7 cellular contexts compared by ENCODE assay signal in the genomic region with DNA sequence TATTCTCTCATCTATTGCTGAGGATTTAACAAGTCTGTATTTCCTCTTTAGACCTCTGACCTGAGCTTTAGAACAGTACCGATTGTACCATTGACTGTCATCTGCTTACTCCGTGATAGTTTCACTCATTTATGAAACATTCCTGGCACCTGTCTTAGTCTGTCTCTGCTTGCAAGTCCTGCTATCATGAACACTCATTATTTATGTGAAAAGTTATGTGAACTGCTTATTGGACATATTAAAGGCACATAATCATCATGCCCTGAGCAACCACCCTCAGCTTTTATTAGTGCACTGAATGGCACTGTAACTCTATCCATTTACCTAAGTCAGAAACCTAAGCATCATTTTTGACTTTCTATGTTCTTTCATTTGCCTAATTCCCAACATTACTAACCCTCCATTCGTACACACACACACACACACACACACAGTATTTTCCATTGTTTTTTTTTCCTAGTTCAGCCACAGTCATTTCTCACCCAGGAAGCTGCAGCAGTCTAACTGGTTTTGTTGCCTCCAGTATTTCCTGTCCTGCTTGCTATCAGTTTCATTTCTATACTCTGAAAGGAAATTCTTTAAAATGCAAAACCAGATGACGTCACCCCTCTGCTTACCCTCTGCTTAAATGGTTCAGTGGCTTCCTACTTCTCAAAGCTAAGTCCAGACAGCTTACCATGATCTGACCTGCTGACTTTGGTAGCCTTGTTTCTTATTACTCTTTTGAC.
DNase-seq lines count a peak whose midpoint lies in the region; ATAC-seq, FAIRE-seq and TF ChIP-seq lines count a peak whose summit lies in the region.

No MANE protein-coding gene starts in this region.

- ATAC-seq in GM18511 (IDR thresholded peaks at IDR 0.05; ENCODE audit: unreplicated experiment) (peak; percentile 99), HG02678 (IDR thresholded peaks at IDR 0.05; ENCODE audit: unreplicated experiment) (peak; percentile 97)

- H3K4me1 ChIP-seq in fibroblast of lung (ENCODE audit: control insufficient read depth, extremely low read depth, insufficient read depth, low read length) (peaks cover 8% of the 10 kb centered on the region), prostate gland (replicated peaks) (no peaks in the 10 kb centered on the region)

- WGBS in prostate gland, result 29% methylated on average over 4 of the region's 4 CpGs

- H3K36me3 ChIP-seq in fibroblast of lung (ENCODE audit: control insufficient read depth, insufficient read depth, low read length) (no peaks in the 10 kb centered on the region), prostate gland (no peaks in the 10 kb centered on the region)

- no peaks in the 10 kb centered on the region for H3K27me3 ChIP-seq in fibroblast of lung (ENCODE audit: control insufficient read depth, insufficient read depth, low read length)
- H3K27me3 ChIP-seq in prostate gland (replicated peaks; ENCODE audit: insufficient read depth), result no peaks in the 10 kb centered on the region

- no peak for TF ChIP-seq CTCF in fibroblast of lung (conservative IDR thresholded peaks at IDR 0.05 in 1 of 2, IDR thresholded peaks at IDR 0.05 in 1 of 2; ENCODE audit: low read depth in 1 of 2, low read length in 2 of 2)
- TF ChIP-seq CTCF in prostate gland (IDR thresholded peaks at IDR 0.05), result no peak
- no peak for TF ChIP-seq CTCF in D721Med (IDR thresholded peaks at IDR 0.05; ENCODE audit: insufficient read depth, missing control alignments)

- intact Hi-C loops in prostate gland (cut with DNase I), result no loop called here

- H3K27ac ChIP-seq in fibroblast of lung (ENCODE audit: insufficient read depth, low read length) (no peak overlapping the region), prostate gland (peak overlapping the region; percentile 67 to 73)

- no peak overlapping the region for H3K9ac ChIP-seq in fibroblast of lung (ENCODE audit: insufficient read depth, low read length)

- TF ChIP-seq POLR2A in prostate gland (IDR thresholded peaks at IDR 0.05), result no peak

- peak overlapping the region; percentile 66 for H3K4me2 ChIP-seq in fibroblast of lung (ENCODE audit: extremely low read depth, insufficient read depth, low read length)

- H3K9me3 ChIP-seq in fibroblast of lung (ENCODE audit: control insufficient read depth, insufficient read depth, low read depth, low read length), result no peaks in the 10 kb centered on the region
- H3K9me3 ChIP-seq in prostate gland, result no peaks in the 10 kb centered on the region

- H3K4me3 ChIP-seq in fibroblast of lung (replicated peaks in 1 of 4; ENCODE audit: control extremely low read depth in 1 of 4, insufficient read depth in 1 of 4, low read depth in 3 of 4, low read length in 4 of 4) (no peak overlapping the region), prostate gland (no peak overlapping the region)

- no peaks in the 10 kb centered on the region for H4K20me1 ChIP-seq in fibroblast of lung (ENCODE audit: control insufficient read depth, extremely low read depth, insufficient read depth, low read length)

- no peak overlapping the region for H2AFZ ChIP-seq in fibroblast of lung (ENCODE audit: low read length)

- H3K79me2 ChIP-seq in fibroblast of lung (ENCODE audit: control insufficient read depth, insufficient read depth, low read length), result no peaks in the 10 kb centered on the region

- FAIRE-seq in D721Med (lab: Jason Lieb, UNC), result no peak

- DNase-seq in NCI-H146 (lab: John Stamatoyannopoulos, UW) (peak; percentile 46), fibroblast of lung (ENCODE audit: low read depth in 2 of 2) (peak; percentile 72 to 92), prostate gland (ENCODE audit: low spot score) (peak; percentile 62), D721Med (ENCODE audit: insufficient read length, low spot score) (no peak)
- DNase-seq in activated CD4-positive, alpha-beta T cell treated with anti-CD3 and anti-CD28 coated beads, Interleukin-2, amount 50 U/mL, for 1 hour, result peak; percentile 22
